8 cellular contexts compared by ENCODE assay signal in the genomic region with DNA sequence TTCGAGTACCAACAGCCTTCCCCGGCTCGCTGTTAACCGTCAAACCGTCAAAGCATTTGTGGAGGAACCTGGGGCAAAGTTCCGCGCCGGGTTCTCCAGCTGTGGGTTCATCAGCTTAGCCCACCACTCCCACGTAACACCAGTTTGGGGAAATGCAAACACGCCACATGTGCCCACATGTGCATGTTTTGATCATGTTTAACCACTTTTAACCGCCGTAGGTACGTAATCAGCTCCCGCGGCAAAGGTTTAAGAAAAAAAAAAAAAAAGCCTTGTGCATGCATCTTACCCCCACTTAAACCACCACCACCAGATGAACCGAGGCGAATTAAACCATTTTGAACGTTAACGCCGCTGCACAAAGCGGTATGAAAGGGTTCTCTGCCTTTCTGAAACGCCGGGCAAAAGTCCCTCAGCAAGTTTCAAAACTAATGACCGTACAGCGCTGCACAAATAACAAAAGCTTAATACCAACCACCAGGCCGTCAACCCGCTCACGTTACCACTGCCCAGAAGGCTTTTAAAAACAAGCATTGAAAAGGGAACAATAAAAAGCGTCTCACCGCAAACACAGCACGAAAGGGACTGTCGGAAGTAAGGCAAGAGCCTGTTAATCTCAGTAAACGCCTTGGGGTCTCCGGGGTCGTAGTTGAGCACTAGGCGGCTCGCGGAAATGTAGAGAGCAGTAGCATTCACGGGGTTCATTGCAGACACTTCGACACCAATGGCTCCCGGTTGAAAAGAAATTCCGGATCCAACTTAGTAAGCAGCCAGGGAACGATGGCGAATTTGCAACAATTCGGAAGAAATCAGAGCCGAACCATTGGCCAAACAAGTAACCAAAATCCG. TPM values are rescaled to one million over a fixed set of nuclear protein-coding genes. Genes with fewer than 3 reads are reported as not detected.
A peak's percentile ranks its signal among the peaks of the same experiment; 100 is the strongest.
DNase-seq lines count a peak whose midpoint lies in the region; ATAC-seq and TF ChIP-seq lines count a peak whose summit lies in the region.

No MANE protein-coding gene starts in this region.

- H3K4me1 ChIP-seq in left lung: peaks cover 9 to 58% of the 10 kb centered on the region in 2 donors

- peaks cover 6% of the 10 kb centered on the region for H3K9me3 Mint-ChIP-seq in WTC11

- POLR2A ChIA-PET in AG04450 (lab: Yijun Ruan, JAX): interaction anchor here (0.5 to 3.2 kb wide), 7 partner anchors 8 to 558 kb away, joined by 3 to 14 read pairs (median 4); a partner anchor contains a TSS
- POLR2A ChIA-PET in WTC11 (lab: Charles Lee): interaction anchor here (0.6 kb wide), 2 partner anchors 57 to 760 kb away, joined by 3 to 4 read pairs; no protein-coding TSS in a partner anchor

- ATAC-seq in WTC11: no peak
- ATAC-seq in left lung: no peak

- peaks cover 2% of the 10 kb centered on the region; the same call in 1 of the 2 replicates for H3K27me3 Mint-ChIP-seq in WTC11 (ENCODE audit: low read depth)

- no peaks in the 10 kb centered on the region for H3K36me3 ChIP-seq in left lung

- no peak for DNase-seq in AG04450 (ENCODE audit: low read depth, low spot score)
- peak; percentile 33 for DNase-seq in HuH-7.5 (ENCODE audit: low spot score)
- DNase-seq in WTC11 (ENCODE audit: low spot score): peak; percentile 17
- DNase-seq in cardiac fibroblast (ENCODE audit: low read depth in 2 of 2): peak; percentile 20 to 38
- DNase-seq in left lung: peak; percentile 54 to 82
- DNase-seq in stimulated activated CD4-positive, alpha-beta T cell treated with anti-CD3 and anti-CD28 coated beads, TNF-alpha, amount 100 ng/mL, for 4 hours (ENCODE audit: low read depth in 3 of 3): peak; percentile 18 to 50 (median 40)
- DNase-seq in SHP77 treated with DMSO at 0.1 percent for 48 hours (lab: John Stamatoyannopoulos, UW): no peak
- no peak for DNase-seq in occipital lobe (lab: John Stamatoyannopoulos, UW)

- peak overlapping the region; percentile 99 for H3K27ac Mint-ChIP-seq in WTC11

- H3K27me3 ChIP-seq in AG04450 (ENCODE audit: control insufficient read depth, insufficient read depth, low read length) (no peaks in the 10 kb centered on the region), left lung (no peaks in the 10 kb centered on the region)

- peak overlapping the region; percentile 90 for H3K4me3 ChIP-seq in AG04450 (ENCODE audit: low read depth, low read length)
- peak overlapping the region; percentile 79 to 87 for H3K4me3 ChIP-seq in cardiac fibroblast (replicated peaks in 1 of 2; ENCODE audit: low read depth in 2 of 2, low read length in 2 of 2)
- H3K4me3 ChIP-seq in left lung: peak overlapping the region; percentile 71 to 89

- peak overlapping the region; percentile 97 for H3K4me3 Mint-ChIP-seq in WTC11

- peaks cover 14% of the 10 kb centered on the region for H3K36me3 Mint-ChIP-seq in WTC11

- intact Hi-C loops in left lung (cut with DNase I): no loop called here

- peaks cover 50% of the 10 kb centered on the region for H3K4me1 Mint-ChIP-seq in WTC11

- CTCF ChIA-PET in AG04450 (lab: Charles Lee) (interaction anchor here (0.5 to 1.1 kb wide), 4 partner anchors 13 to 819 kb away, joined by 3 read pairs; no protein-coding TSS in a partner anchor), WTC11 (lab: Charles Lee) (interaction anchor here (1.0 to 3.8 kb wide), 4 partner anchors 16 to 819 kb away, joined by 3 to 22 read pairs (median 4); a partner anchor contains a TSS)

- TF ChIP-seq CTCF in AG04450 (IDR thresholded peaks at IDR 0.05; ENCODE audit: low read depth, low read length) (no peak; the same call in 1 of the 2 replicates), WTC11 (IDR thresholded peaks at IDR 0.05) (no peak), cardiac fibroblast (IDR thresholded peaks at IDR 0.05; ENCODE audit: low read depth, low read length) (no peak), left lung (IDR thresholded peaks at IDR 0.05) (no peak)

- H3K9me3 ChIP-seq in AG04450 (ENCODE audit: control insufficient read depth, insufficient read depth, low read length): peaks cover 6% of the 10 kb centered on the region
- H3K9me3 ChIP-seq in left lung: no peaks in the 10 kb centered on the region

- H3K27ac ChIP-seq in AG04450 (ENCODE audit: low read depth, low read length) (peak overlapping the region; percentile 99), left lung (peak overlapping the region; percentile 100)

TF ChIP-seq in WTC11, 78 proteins besides CTCF, POLR2A, EP300 and RAD21 (continues in another document):
- TF ChIP-seq GTF2I (CRISPR knock-in tag; conservative IDR thresholded peaks at IDR 0.05): no peak
- TF ChIP-seq, protein P1, sequence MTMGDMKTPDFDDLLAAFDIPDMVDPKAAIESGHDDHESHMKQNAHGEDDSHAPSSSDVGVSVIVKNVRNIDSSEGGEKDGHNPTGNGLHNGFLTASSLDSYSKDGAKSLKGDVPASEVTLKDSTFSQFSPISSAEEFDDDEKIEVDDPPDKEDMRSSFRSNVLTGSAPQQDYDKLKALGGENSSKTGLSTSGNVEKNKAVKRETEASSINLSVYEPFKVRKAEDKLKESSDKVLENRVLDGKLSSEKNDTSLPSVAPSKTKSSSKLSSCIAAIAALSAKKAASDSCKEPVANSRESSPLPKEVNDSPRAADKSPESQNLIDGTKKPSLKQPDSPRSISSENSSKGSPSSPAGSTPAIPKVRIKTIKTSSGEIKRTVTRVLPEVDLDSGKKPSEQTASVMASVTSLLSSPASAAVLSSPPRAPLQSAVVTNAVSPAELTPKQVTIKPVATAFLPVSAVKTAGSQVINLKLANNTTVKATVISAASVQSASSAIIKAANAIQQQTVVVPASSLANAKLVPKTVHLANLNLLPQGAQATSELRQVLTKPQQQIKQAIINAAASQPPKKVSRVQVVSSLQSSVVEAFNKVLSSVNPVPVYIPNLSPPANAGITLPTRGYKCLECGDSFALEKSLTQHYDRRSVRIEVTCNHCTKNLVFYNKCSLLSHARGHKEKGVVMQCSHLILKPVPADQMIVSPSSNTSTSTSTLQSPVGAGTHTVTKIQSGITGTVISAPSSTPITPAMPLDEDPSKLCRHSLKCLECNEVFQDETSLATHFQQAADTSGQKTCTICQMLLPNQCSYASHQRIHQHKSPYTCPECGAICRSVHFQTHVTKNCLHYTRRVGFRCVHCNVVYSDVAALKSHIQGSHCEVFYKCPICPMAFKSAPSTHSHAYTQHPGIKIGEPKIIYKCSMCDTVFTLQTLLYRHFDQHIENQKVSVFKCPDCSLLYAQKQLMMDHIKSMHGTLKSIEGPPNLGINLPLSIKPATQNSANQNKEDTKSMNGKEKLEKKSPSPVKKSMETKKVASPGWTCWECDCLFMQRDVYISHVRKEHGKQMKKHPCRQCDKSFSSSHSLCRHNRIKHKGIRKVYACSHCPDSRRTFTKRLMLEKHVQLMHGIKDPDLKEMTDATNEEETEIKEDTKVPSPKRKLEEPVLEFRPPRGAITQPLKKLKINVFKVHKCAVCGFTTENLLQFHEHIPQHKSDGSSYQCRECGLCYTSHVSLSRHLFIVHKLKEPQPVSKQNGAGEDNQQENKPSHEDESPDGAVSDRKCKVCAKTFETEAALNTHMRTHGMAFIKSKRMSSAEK (CRISPR knock-in tag; IDR thresholded peaks at IDR 0.05; ENCODE audit: borderline replicate concordance): no peak
- TF ChIP-seq ETV6 (CRISPR knock-in tag; IDR thresholded peaks at IDR 0.05): no peak
- TF ChIP-seq, protein P2, sequence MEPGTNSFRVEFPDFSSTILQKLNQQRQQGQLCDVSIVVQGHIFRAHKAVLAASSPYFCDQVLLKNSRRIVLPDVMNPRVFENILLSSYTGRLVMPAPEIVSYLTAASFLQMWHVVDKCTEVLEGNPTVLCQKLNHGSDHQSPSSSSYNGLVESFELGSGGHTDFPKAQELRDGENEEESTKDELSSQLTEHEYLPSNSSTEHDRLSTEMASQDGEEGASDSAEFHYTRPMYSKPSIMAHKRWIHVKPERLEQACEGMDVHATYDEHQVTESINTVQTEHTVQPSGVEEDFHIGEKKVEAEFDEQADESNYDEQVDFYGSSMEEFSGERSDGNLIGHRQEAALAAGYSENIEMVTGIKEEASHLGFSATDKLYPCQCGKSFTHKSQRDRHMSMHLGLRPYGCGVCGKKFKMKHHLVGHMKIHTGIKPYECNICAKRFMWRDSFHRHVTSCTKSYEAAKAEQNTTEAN (CRISPR knock-in tag; IDR thresholded peaks at IDR 0.05): no peak
- no peak for TF ChIP-seq MYBL2 (CRISPR knock-in tag; IDR thresholded peaks at IDR 0.05)
- no peak for TF ChIP-seq FOXP1 (CRISPR knock-in tag; IDR thresholded peaks at IDR 0.05; ENCODE audit: borderline replicate concordance)
- TF ChIP-seq, protein P3, sequence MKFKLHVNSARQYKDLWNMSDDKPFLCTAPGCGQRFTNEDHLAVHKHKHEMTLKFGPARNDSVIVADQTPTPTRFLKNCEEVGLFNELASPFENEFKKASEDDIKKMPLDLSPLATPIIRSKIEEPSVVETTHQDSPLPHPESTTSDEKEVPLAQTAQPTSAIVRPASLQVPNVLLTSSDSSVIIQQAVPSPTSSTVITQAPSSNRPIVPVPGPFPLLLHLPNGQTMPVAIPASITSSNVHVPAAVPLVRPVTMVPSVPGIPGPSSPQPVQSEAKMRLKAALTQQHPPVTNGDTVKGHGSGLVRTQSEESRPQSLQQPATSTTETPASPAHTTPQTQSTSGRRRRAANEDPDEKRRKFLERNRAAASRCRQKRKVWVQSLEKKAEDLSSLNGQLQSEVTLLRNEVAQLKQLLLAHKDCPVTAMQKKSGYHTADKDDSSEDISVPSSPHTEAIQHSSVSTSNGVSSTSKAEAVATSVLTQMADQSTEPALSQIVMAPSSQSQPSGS (CRISPR knock-in tag; IDR thresholded peaks at IDR 0.05; ENCODE audit: borderline replicate concordance, low read depth): no peak
- TF ChIP-seq ATF1 (CRISPR knock-in tag; IDR thresholded peaks at IDR 0.05): no peak
- no peak for TF ChIP-seq TEAD4 (CRISPR knock-in tag; IDR thresholded peaks at IDR 0.05)
- TF ChIP-seq, protein P4, sequence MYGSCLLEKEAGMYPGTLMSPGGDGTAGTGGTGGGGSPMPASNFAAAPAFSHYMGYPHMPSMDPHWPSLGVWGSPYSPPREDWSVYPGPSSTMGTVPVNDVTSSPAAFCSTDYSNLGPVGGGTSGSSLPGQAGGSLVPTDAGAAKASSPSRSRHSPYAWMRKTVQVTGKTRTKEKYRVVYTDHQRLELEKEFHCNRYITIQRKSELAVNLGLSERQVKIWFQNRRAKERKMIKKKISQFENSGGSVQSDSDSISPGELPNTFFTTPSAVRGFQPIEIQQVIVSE (CRISPR knock-in tag; IDR thresholded peaks at IDR 0.05; ENCODE audit: borderline replicate concordance): no peak

RNA-seq across cellular contexts. Expression of a gene that starts 1.5 kb away (rescaled TPM):
- 5.7 and 9.1 TPM in 2 replicates for polyA plus RNA-seq in AG04450 (2011; rRNA removed)
- 9.8 and 13.5 TPM in 2 replicates for polyA minus RNA-seq in AG04450 (2011; rRNA and poly(A)+ RNA removed)
- total RNA-seq in WTC11 (2021) (36.7 to 38.2 TPM (median 37.8 TPM) in 3 replicates), left lung (10 to 100 TPM; 25.8 to 32.6 TPM), occipital lobe (31.5 TPM)

RNA-seq across cellular contexts. Expression of a gene that starts 55.5 kb away (rescaled TPM):
- 57.2 and 67.7 TPM in 2 replicates for polyA plus RNA-seq in AG04450 (2011; rRNA removed)
- 58.5 and 60.8 TPM in 2 replicates for polyA minus RNA-seq in AG04450 (2011; rRNA and poly(A)+ RNA removed)
- 69.0 to 77.2 TPM (median 72.1 TPM) in 3 replicates for total RNA-seq in WTC11 (2021)
- total RNA-seq in left lung: 10 to 100 TPM; 35.7 to 44.7 TPM
- 39.5 TPM for total RNA-seq in occipital lobe

Comparison
In these comparisons a context has a peak if more than half of its experiments do, and no peak if none do; other contexts are left out.
1. DNase-seq: peak in HuH-7.5 (single experiment), WTC11 (single experiment), cardiac fibroblast (2 of 2), left lung (2 of 2) and stimulated activated CD4-positive, alpha-beta T cell treated with anti-CD3 and anti-CD28 coated beads, TNF-alpha, amount 100 ng/mL, for 4 hours (3 of 3); none in AG04450 (single experiment), SHP77 treated with DMSO at 0.1 percent for 48 hours (single experiment) and occipital lobe (single experiment).
2. Peak in every context shown above with its lines, with median percentiles within 50 percentile points of each other: H3K4me3 ChIP-seq.